ENCODE assay signal across 10 cellular contexts in genomic region chr4:40185830-40186664, GRCh38. TPM values are rescaled to one million over a fixed set of nuclear protein-coding genes. Genes with fewer than 3 reads are reported as not detected.
DNase-seq lines count a peak whose midpoint lies in the region; ATAC-seq and TF ChIP-seq lines count a peak whose summit lies in the region.
"Had no signal": no experiment of that assay in that cellular context is flagged by ENCODE, and none has a peak within 500 bp of the region (broad histone marks: within the 10 kb centered on the region; RNA-seq: fewer than 3 reads in every experiment).

No MANE protein-coding gene starts in this region.

- H3F3A ChIP-seq in SK-N-SH (replicated peaks; ENCODE audit: insufficient read depth) = peaks cover 4% of the 10 kb centered on the region

- no peak for TF ChIP-seq RAD21 in SK-N-SH (IDR thresholded peaks at IDR 0.05; ENCODE audit: low read length)

- no peak overlapping the region for H3K9ac ChIP-seq in SK-N-SH
- peak overlapping the region; percentile 83 for H3K9ac ChIP-seq in skeletal muscle satellite cell (ENCODE audit: low read depth, low read length)

- H3K36me3 ChIP-seq in SK-N-SH (replicated peaks in 1 of 2; ENCODE audit: control insufficient read depth in 1 of 2, insufficient read depth in 2 of 2, low read length in 1 of 2) (no peaks in the 10 kb centered on the region), skeletal muscle satellite cell (ENCODE audit: insufficient read depth, low read length) (no peaks in the 10 kb centered on the region)

- H3K27me3 ChIP-seq in SK-N-SH (ENCODE audit: insufficient read depth) (no peaks in the 10 kb centered on the region), skeletal muscle satellite cell (ENCODE audit: control insufficient read depth, insufficient read depth, low read length) (no peaks in the 10 kb centered on the region)

- peak overlapping the region; percentile 25 for H3K27ac Mint-ChIP-seq in activated CD4-positive, alpha-beta T cell treated with anti-CD3 and anti-CD28 coated beads for 36 hours
- no peak overlapping the region for H3K27ac Mint-ChIP-seq in activated CD4-positive, alpha-beta T cell treated with anti-CD3 and anti-CD28 coated beads, Interleukin-2, amount 10 ng/mL, durations not matched to agents 7 days and 5 days
- H3K27ac Mint-ChIP-seq in activated CD8-positive, alpha-beta T cell treated with anti-CD3 and anti-CD28 coated beads for 36 hours = no peak overlapping the region

- no peaks in the 10 kb centered on the region for H3K9me2 ChIP-seq in SK-N-SH

- H3K4me2 ChIP-seq in SK-N-SH (peak overlapping the region; percentile 32), skeletal muscle satellite cell (ENCODE audit: low read length) (peak overlapping the region; percentile 36)

- peak overlapping the region; percentile 36; the same call in 1 of the 2 replicates for H2AFZ ChIP-seq in SK-N-SH (ENCODE audit: low read depth)

- DNase-seq in activated CD4-positive, alpha-beta T cell treated with anti-CD3 and anti-CD28 coated beads for 36 hours = no peak
- no peak for DNase-seq in activated CD4-positive, alpha-beta T cell treated with anti-CD3 and anti-CD28 coated beads, Interleukin-2, amount 10 ng/mL, durations not matched to agents 7 days and 5 days
- DNase-seq in SK-N-SH (no peak), DMS 273 (lab: John Stamatoyannopoulos, UW; ENCODE audit: unreplicated experiment) (no peak)
- no peak for DNase-seq in activated CD8-positive, alpha-beta T cell treated with anti-CD3 and anti-CD28 coated beads for 36 hours

- no peak for ATAC-seq in activated CD4-positive, alpha-beta T cell treated with anti-CD3 and anti-CD28 coated beads for 36 hours
- ATAC-seq in HG02610 (IDR thresholded peaks at IDR 0.05; ENCODE audit: unreplicated experiment) (peak; percentile 53), HG03095 (IDR thresholded peaks at IDR 0.05; ENCODE audit: unreplicated experiment) (no peak)
- ATAC-seq in activated CD8-positive, alpha-beta T cell treated with anti-CD3 and anti-CD28 coated beads for 36 hours = no peak

- H3K27ac ChIP-seq in SK-N-SH (ENCODE audit: low read depth in 2 of 2, low read length in 1 of 2) = peak overlapping the region in 1 of 2 experiments; percentile 44; a peak in 2 of 4 replicates

- no peaks in the 10 kb centered on the region for H3K36me3 Mint-ChIP-seq in activated CD4-positive, alpha-beta T cell treated with anti-CD3 and anti-CD28 coated beads for 36 hours (ENCODE audit: low read depth)
- H3K36me3 Mint-ChIP-seq in activated CD4-positive, alpha-beta T cell treated with anti-CD3 and anti-CD28 coated beads, Interleukin-2, amount 10 ng/mL, durations not matched to agents 7 days and 5 days (ENCODE audit: low read depth) = peaks cover 17% of the 10 kb centered on the region
- H3K36me3 Mint-ChIP-seq in activated CD8-positive, alpha-beta T cell treated with anti-CD3 and anti-CD28 coated beads for 36 hours (ENCODE audit: low read depth) = no peaks in the 10 kb centered on the region

- no peaks in the 10 kb centered on the region for H4K20me1 ChIP-seq in SK-N-SH (ENCODE audit: insufficient read depth)

- H3K79me2 ChIP-seq in SK-N-SH (ENCODE audit: insufficient read depth) = no peaks in the 10 kb centered on the region

- H3K4me3 Mint-ChIP-seq in activated CD4-positive, alpha-beta T cell treated with anti-CD3 and anti-CD28 coated beads for 36 hours = no peak overlapping the region
- no peak overlapping the region for H3K4me3 Mint-ChIP-seq in activated CD4-positive, alpha-beta T cell treated with anti-CD3 and anti-CD28 coated beads, Interleukin-2, amount 10 ng/mL, durations not matched to agents 7 days and 5 days
- no peak overlapping the region for H3K4me3 Mint-ChIP-seq in activated CD8-positive, alpha-beta T cell treated with anti-CD3 and anti-CD28 coated beads for 36 hours

- no peak for TF ChIP-seq EP300 in SK-N-SH (IDR thresholded peaks at IDR 0.05; ENCODE audit: borderline replicate concordance in 1 of 2, low read depth in 1 of 2, low read length in 1 of 2)

- no peak for TF ChIP-seq CTCF in SK-N-SH (IDR thresholded peaks at IDR 0.05)
- TF ChIP-seq CTCF in activated CD8-positive, alpha-beta T cell treated with anti-CD3 and anti-CD28 coated beads for 36 hours (IDR thresholded peaks at IDR 0.05) = no peak

- H3K4me1 ChIP-seq in SK-N-SH (ENCODE audit: control insufficient read depth in 1 of 2, insufficient read depth in 2 of 2, low read depth in 1 of 2, low read length in 1 of 2) = peaks cover 0 to 27% of the 10 kb centered on the region in 2 experiments; a peak in 3 of 4 replicates
- H3K4me1 ChIP-seq in skeletal muscle satellite cell (ENCODE audit: control insufficient read depth, insufficient read depth, low read length) = peaks cover 55% of the 10 kb centered on the region

- POLR2A ChIA-PET in activated CD4-positive, alpha-beta T cell treated with anti-CD3 and anti-CD28 coated beads for 36 hours (lab: Charles Lee) = interaction anchor here (0.6 kb wide), 1 partner anchor 42 kb away, joined by 3 read pairs; no protein-coding TSS in a partner anchor
- POLR2A ChIA-PET in activated CD4-positive, alpha-beta T cell treated with anti-CD3 and anti-CD28 coated beads, Interleukin-2, amount 10 ng/mL, durations not matched to agents 7 days and 5 days (lab: Charles Lee) = no interaction called here
- POLR2A ChIA-PET in SK-N-SH (lab: Yijun Ruan, JAX) = no interaction called here
- POLR2A ChIA-PET in activated CD8-positive, alpha-beta T cell treated with anti-CD3 and anti-CD28 coated beads for 36 hours (lab: Charles Lee) = interaction anchor here (1.2 to 6.5 kb wide), 4 partner anchors 10 to 120 kb away, joined by 3 to 51 read pairs (median 5); no protein-coding TSS in a partner anchor

- H3K9me3 Mint-ChIP-seq in activated CD4-positive, alpha-beta T cell treated with anti-CD3 and anti-CD28 coated beads for 36 hours (ENCODE audit: low read depth) = peaks cover 1% of the 10 kb centered on the region
- H3K9me3 Mint-ChIP-seq in activated CD4-positive, alpha-beta T cell treated with anti-CD3 and anti-CD28 coated beads, Interleukin-2, amount 10 ng/mL, durations not matched to agents 7 days and 5 days = no peaks in the 10 kb centered on the region
- peaks cover 2% of the 10 kb centered on the region for H3K9me3 Mint-ChIP-seq in activated CD8-positive, alpha-beta T cell treated with anti-CD3 and anti-CD28 coated beads for 36 hours

- H3K4me3 ChIP-seq in SK-N-SH (ENCODE audit: low read depth in 2 of 2, low read length in 1 of 2) = no peak overlapping the region
- no peak overlapping the region for H3K4me3 ChIP-seq in skeletal muscle satellite cell (ENCODE audit: low read length)

- CTCF ChIA-PET in activated CD4-positive, alpha-beta T cell treated with anti-CD3 and anti-CD28 coated beads for 36 hours (lab: Charles Lee) = interaction anchor here (0.7 to 2.7 kb wide), 5 partner anchors 11 to 136 kb away, joined by 3 to 11 read pairs (median 5); partner anchors contain the start of gene RHOH
- CTCF ChIA-PET in activated CD4-positive, alpha-beta T cell treated with anti-CD3 and anti-CD28 coated beads, Interleukin-2, amount 10 ng/mL, durations not matched to agents 7 days and 5 days (lab: Charles Lee) = interaction anchor here (1.1 to 3.1 kb wide), 5 partner anchors 10 to 127 kb away, joined by 3 to 13 read pairs (median 6); partner anchors contain the start of gene RHOH
- CTCF ChIA-PET in SK-N-SH (lab: Yijun Ruan, JAX) = interaction anchor here (0.7 to 2.5 kb wide), 3 partner anchors 10 to 131 kb away, joined by 4 to 7 read pairs (median 6); no protein-coding TSS in a partner anchor
- CTCF ChIA-PET in activated CD8-positive, alpha-beta T cell treated with anti-CD3 and anti-CD28 coated beads for 36 hours (lab: Charles Lee) = interaction anchor here (0.8 to 2.2 kb wide), 7 partner anchors 9 to 140 kb away, joined by 3 to 10 read pairs (median 5); no protein-coding TSS in a partner anchor

- no peaks in the 10 kb centered on the region for H3K27me3 Mint-ChIP-seq in activated CD4-positive, alpha-beta T cell treated with anti-CD3 and anti-CD28 coated beads for 36 hours
- no peaks in the 10 kb centered on the region for H3K27me3 Mint-ChIP-seq in activated CD4-positive, alpha-beta T cell treated with anti-CD3 and anti-CD28 coated beads, Interleukin-2, amount 10 ng/mL, durations not matched to agents 7 days and 5 days
- no peaks in the 10 kb centered on the region for H3K27me3 Mint-ChIP-seq in activated CD8-positive, alpha-beta T cell treated with anti-CD3 and anti-CD28 coated beads for 36 hours

- H3K4me1 Mint-ChIP-seq in activated CD4-positive, alpha-beta T cell treated with anti-CD3 and anti-CD28 coated beads for 36 hours = peaks cover 75% of the 10 kb centered on the region
- peaks cover 65% of the 10 kb centered on the region for H3K4me1 Mint-ChIP-seq in activated CD4-positive, alpha-beta T cell treated with anti-CD3 and anti-CD28 coated beads, Interleukin-2, amount 10 ng/mL, durations not matched to agents 7 days and 5 days
- H3K4me1 Mint-ChIP-seq in activated CD8-positive, alpha-beta T cell treated with anti-CD3 and anti-CD28 coated beads for 36 hours (ENCODE audit: low read depth) = peaks cover 50% of the 10 kb centered on the region

- intact Hi-C loops in activated CD4-positive, alpha-beta T cell treated with anti-CD3 and anti-CD28 coated beads for 36 hours (cut with DNase I, micrococcal nuclease) = no loop called here
- intact Hi-C loops in activated CD8-positive, alpha-beta T cell treated with anti-CD3 and anti-CD28 coated beads for 36 hours (cut with micrococcal nuclease) = no loop called here

- H3K9me3 ChIP-seq in SK-N-SH (no peaks in the 10 kb centered on the region), skeletal muscle satellite cell (replicated peaks; ENCODE audit: low read length) (no peaks in the 10 kb centered on the region)

- WGBS in SK-N-SH (ENCODE audit: low lambda C conversion rate) = 88% methylated on average over 4 of the region's 5 CpGs

TF ChIP-seq in SK-N-SH, 30 proteins besides CTCF, POLR2A, EP300 and RAD21 (continues in another document):
- TF ChIP-seq MXI1 (IDR thresholded peaks at IDR 0.05; ENCODE audit: low read depth, low read length) = no peak

RNA-seq across cellular contexts. Expression of gene RHOH, which starts 10.8 kb away (rescaled TPM):
- 10 to 100 TPM; 74.7 to 83.6 TPM for total RNA-seq in activated CD4-positive, alpha-beta T cell treated with anti-CD3 and anti-CD28 coated beads for 36 hours
- 100 to 1,000 TPM; 134 to 137 TPM for total RNA-seq in activated CD4-positive, alpha-beta T cell treated with anti-CD3 and anti-CD28 coated beads, Interleukin-2, amount 10 ng/mL, durations not matched to agents 7 days and 5 days
- not detected in 2 replicates for polyA plus RNA-seq in SK-N-SH (2012; rRNA removed)
- not detected in 2 replicates for polyA plus RNA-seq in SK-N-SH (2012; cell fraction: cytosol; rRNA removed)
- not detected in 2 replicates for polyA plus RNA-seq in SK-N-SH (2012; cell fraction: nucleus; rRNA removed)
- total RNA-seq in skeletal muscle satellite cell (2012; rRNA removed) = 0.22 and 0.76 TPM in 2 replicates
- 100 to 1,000 TPM; 121 to 126 TPM for total RNA-seq in activated CD8-positive, alpha-beta T cell treated with anti-CD3 and anti-CD28 coated beads for 36 hours
- total RNA-seq: osteocyte had no signal
- polyA plus RNA-seq: AG04450 had no signal

Comparison
In these comparisons a context has a peak if more than half of its experiments do, and no peak if none do; other contexts are left out.
1. POLR2A ChIA-PET loops: an anchor here in activated CD4-positive, alpha-beta T cell treated with anti-CD3 and anti-CD28 coated beads for 36 hours (0.6 kb wide) and activated CD8-positive, alpha-beta T cell treated with anti-CD3 and anti-CD28 coated beads for 36 hours (1.2 to 6.5 kb wide); none called in activated CD4-positive, alpha-beta T cell treated with anti-CD3 and anti-CD28 coated beads, Interleukin-2, amount 10 ng/mL, durations not matched to agents 7 days and 5 days and SK-N-SH.